Comparison of ENCODE assay signal across 18 cellular contexts in the genomic region with DNA sequence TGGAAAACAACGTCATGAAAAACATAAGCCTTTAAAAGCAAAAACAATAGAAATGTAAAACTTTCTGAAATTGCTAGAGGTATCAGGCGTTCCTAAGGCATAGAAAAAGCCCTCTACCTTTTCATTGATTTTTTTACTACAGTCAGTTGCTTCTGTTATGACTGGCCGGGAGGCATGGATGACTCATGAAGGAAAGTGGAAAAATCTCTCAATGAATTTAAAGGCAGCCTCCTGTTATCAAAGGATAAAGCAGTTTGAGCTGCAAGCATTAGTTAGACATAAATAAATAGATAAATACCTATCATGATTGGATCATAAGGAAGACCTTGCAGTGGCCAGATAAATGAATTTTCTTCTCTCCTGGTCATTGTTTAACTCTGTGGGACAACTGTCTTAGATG.
DNase-seq lines count a peak whose midpoint lies in the region; ATAC-seq, FAIRE-seq and TF ChIP-seq lines count a peak whose summit lies in the region.
"Had no signal": no experiment of that assay in that cellular context is flagged by ENCODE, and none has a peak within 500 bp of the region (broad histone marks: within the 10 kb centered on the region; RNA-seq: fewer than 3 reads in every experiment).

No MANE protein-coding gene starts in this region.

- TF ChIP-seq POLR2A in A549 (IDR thresholded peaks at IDR 0.05; ENCODE audit: low read length) = no peak

- H3K9me3 ChIP-seq in A549 = no peaks in the 10 kb centered on the region
- H3K9me3 ChIP-seq in RWPE2 (ENCODE audit: severe bottlenecking) = no peaks in the 10 kb centered on the region
- H3K9me3 ChIP-seq: BLaER1, suprapubic skin had no signal

- no peaks in the 10 kb centered on the region for H3K36me3 ChIP-seq in RWPE2 (ENCODE audit: low read depth)
- H3K36me3 ChIP-seq: BLaER1, suprapubic skin had no signal

- TF ChIP-seq CTCF in A549 (IDR thresholded peaks at IDR 0.05) (no peak), RWPE2 (IDR thresholded peaks at IDR 0.05; ENCODE audit: poor library complexity, severe bottlenecking) (no peak), fibroblast of mammary gland (conservative IDR thresholded peaks at IDR 0.05; ENCODE audit: control insufficient read depth, insufficient read depth, low read depth, low read length) (no peak), D721Med (IDR thresholded peaks at IDR 0.05; ENCODE audit: insufficient read depth, missing control alignments) (no peak)

- DNase-seq in A549 (ENCODE audit: low read depth in 1 of 2, low spot score in 1 of 2) (peak; percentile 7 to 48), EH (ENCODE audit: low read depth) (peak; percentile 9), RWPE2 (ENCODE audit: low spot score) (no peak), fibroblast of mammary gland (ENCODE audit: low read depth) (peak; percentile 12), NCI-H748 (lab: John Stamatoyannopoulos, UW; ENCODE audit: unreplicated experiment) (no peak), D721Med (ENCODE audit: insufficient read length, low spot score) (no peak), NCI-H2107 (lab: John Stamatoyannopoulos, UW) (no peak)
- DNase-seq: activated naive CD8-positive, alpha-beta T cell treated with anti-CD3 and anti-CD28 coated beads, Interleukin-2, amount 50 U/mL, for 24 hours; activated T-cell treated with anti-CD3 and anti-CD28 coated beads, Interleukin-2, amount 50 U/mL, for 1 hour; cerebellar nuclear complex; NCI-H2029 treated with DMSO at 0.1 percent for 48 hours; NCI-H748 treated with DMSO at 0.1 percent for 48 hours; right cardiac atrium; stimulated activated CD4-positive, alpha-beta T cell treated with anti-CD3 and anti-CD28 coated beads, Interleukin-2, amount 100 ng/mL, for 24 hours; T-helper 17 cell had no signal

- H3K27ac ChIP-seq in A549 = peak overlapping the region; percentile 48 to 75; a peak in 5 of 6 replicates
- H3K27ac ChIP-seq in RWPE2 (ENCODE audit: poor library complexity, severe bottlenecking) = no peak overlapping the region
- H3K27ac ChIP-seq: BLaER1, suprapubic skin had no signal

- 18% methylated on average over 3 of the region's 3 CpGs for WGBS in A549 (ENCODE audit: missing lambda C conversion rate)

- no peak for TF ChIP-seq RAD21 in A549 (conservative IDR thresholded peaks at IDR 0.05 in 1 of 2, IDR thresholded peaks at IDR 0.05 in 1 of 2)

- peak in 1 of 2 experiments; percentile 54; a peak in 3 of 6 replicates for ATAC-seq in A549
- ATAC-seq in RWPE2 (ENCODE audit: low read depth) = peak; percentile 41
- ATAC-seq: activated naive CD8-positive, alpha-beta T cell treated with anti-CD3 and anti-CD28 coated beads, Interleukin-2, amount 50 U/mL, for 24 hours; GM23338; right cardiac atrium; T-helper 17 cell had no signal

- H3K4me2 ChIP-seq in A549 = peak overlapping the region; percentile 49
- H3K4me2 ChIP-seq: BLaER1, GM23338 had no signal

- POLR2A ChIA-PET in A549 (lab: Yijun Ruan, JAX) = no interaction called here

- no peak for TF ChIP-seq EP300 in A549 (IDR thresholded peaks at IDR 0.05)

- H3K4me3 ChIP-seq in A549 (no peak overlapping the region), RWPE2 (ENCODE audit: severe bottlenecking) (no peak overlapping the region), fibroblast of mammary gland (ENCODE audit: control insufficient read depth, low read depth, low read length) (no peak overlapping the region)
- H3K4me3 ChIP-seq: BLaER1, GM23338, suprapubic skin had no signal

- peaks cover 45% of the 10 kb centered on the region for H3K4me1 ChIP-seq in A549
- peaks cover 33% of the 10 kb centered on the region for H3K4me1 ChIP-seq in RWPE2 (ENCODE audit: insufficient read depth, poor library complexity, severe bottlenecking)
- H3K4me1 ChIP-seq: BLaER1 had no signal

- H3K27me3 ChIP-seq in RWPE2 (ENCODE audit: insufficient read depth, poor library complexity, severe bottlenecking) = no peaks in the 10 kb centered on the region
- H3K27me3 ChIP-seq: BLaER1, suprapubic skin had no signal

- CTCF ChIA-PET in A549 (lab: Yijun Ruan, JAX) = interaction anchor here (0.8 to 1.6 kb wide), 6 partner anchors 13 to 272 kb away, joined by 3 to 6 read pairs (median 4); no protein-coding TSS in a partner anchor

- FAIRE-seq in A549 (lab: Jason Lieb, UNC) = no peak
- FAIRE-seq in D721Med (lab: Jason Lieb, UNC) = no peak

TF ChIP-seq in A549, 52 proteins besides CTCF, POLR2A, EP300 and RAD21:
- TF ChIP-seq JUN (IDR thresholded peaks at IDR 0.05) = no peak
- TF ChIP-seq, protein P1, sequence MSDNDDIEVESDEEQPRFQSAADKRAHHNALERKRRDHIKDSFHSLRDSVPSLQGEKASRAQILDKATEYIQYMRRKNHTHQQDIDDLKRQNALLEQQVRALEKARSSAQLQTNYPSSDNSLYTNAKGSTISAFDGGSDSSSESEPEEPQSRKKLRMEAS (IDR thresholded peaks at IDR 0.05) = no peak
- TF ChIP-seq JUNB (IDR thresholded peaks at IDR 0.05) = peak; percentile 17; the same call in 1 of the 2 replicates
- TF ChIP-seq FOSL2 (IDR thresholded peaks at IDR 0.05) = peak; percentile 58
- peak; percentile 92 for TF ChIP-seq FOSL2 (CRISPR knock-in tag; IDR thresholded peaks at IDR 0.05)

Comparison
In these comparisons a context has a peak if more than half of its experiments do, and no peak if none do; other contexts are left out.
1. DNase-seq: peak in A549 (2 of 2), EH (single experiment) and fibroblast of mammary gland (single experiment); none in RWPE2 (single experiment), NCI-H748 (single experiment), D721Med (single experiment) and NCI-H2107 (single experiment).